ENCODE assay signal across 11 cellular contexts in genomic region chr19:5456836-5457200, GRCh38. TPM values are rescaled to one million over a fixed set of nuclear protein-coding genes. Genes with fewer than 3 reads are reported as not detected.
"Had no signal": no experiment of that assay in that cellular context is flagged by ENCODE, and none has a peak within 500 bp of the region (broad histone marks: within the 10 kb centered on the region; RNA-seq: fewer than 3 reads in every experiment).

No MANE protein-coding gene starts in this region.

- DNase-seq: GM23248, GOT3, H9, HCEC 1CT, HFFc6 had no signal

- H3K36me3 ChIP-seq: HAP-1 had no signal

- H3K4me2 ChIP-seq: GM23338 had no signal

- H3K9ac ChIP-seq: GM23248 had no signal

- H3K4me3 ChIP-seq: GM23248, GM23338, HAP-1 had no signal

- ATAC-seq: GM23338, HCT116 had no signal

- H3K4me1 ChIP-seq: HAP-1 had no signal

- H2AFZ ChIP-seq: GM23248, GM23338 had no signal

- H3K27ac ChIP-seq: GM23248 had no signal

- H3K9me3 ChIP-seq: HAP-1 had no signal

RNA-seq across cellular contexts. Expression of gene ZNRF4, which starts 1.6 kb away (rescaled TPM):
- total RNA-seq: GM23248, GM23338, H1, H4, H7, H9, HFFc6 had no signal
- polyA plus RNA-seq: GM23248, GM23338, H1 had no signal
